ENCODE assay signal across 18 cellular contexts in genomic region chr6:84462697-84463096, GRCh38.
A peak's percentile ranks its signal among the peaks of the same experiment; 100 is the strongest.
DNase-seq lines count a peak whose midpoint lies in the region; ATAC-seq and TF ChIP-seq lines count a peak whose summit lies in the region.
"Had no signal": no experiment of that assay in that cellular context is flagged by ENCODE, and none has a peak within 500 bp of the region (broad histone marks: within the 10 kb centered on the region; RNA-seq: fewer than 3 reads in every experiment).

No MANE protein-coding gene starts in this region.

- no peak for TF ChIP-seq POLR2A in gastroesophageal sphincter (IDR thresholded peaks at IDR 0.05)

- H3K36me3 ChIP-seq in gastroesophageal sphincter, result no peaks in the 10 kb centered on the region
- H3K36me3 ChIP-seq: prostate gland, WERI-Rb-1 had no signal

- H3K9me3 ChIP-seq in gastroesophageal sphincter, result no peaks in the 10 kb centered on the region
- H3K9me3 ChIP-seq: prostate gland had no signal

- H3K4me3 Mint-ChIP-seq in HFFc6, result no peak overlapping the region
- H3K4me3 Mint-ChIP-seq: activated T-helper 17 cell treated with anti-CD3 and anti-CD28 coated beads, Interleukin-2, amount 50 U/mL, for 72 hours; endodermal cell had no signal

- no peaks in the 10 kb centered on the region for H3K4me1 ChIP-seq in gastroesophageal sphincter
- H3K4me1 ChIP-seq: prostate gland had no signal

- H3K4me3 ChIP-seq in astrocyte of the cerebellum (ENCODE audit: low read depth, low read length) (no peak overlapping the region), foreskin fibroblast (ENCODE audit: low read depth in 1 of 2, low read length in 2 of 2) (no peak overlapping the region), gastroesophageal sphincter (no peak overlapping the region)
- H3K4me3 ChIP-seq: hepatocyte, prostate gland had no signal

- no peak for TF ChIP-seq CTCF in HFFc6 (IDR thresholded peaks at IDR 0.05)
- TF ChIP-seq CTCF in astrocyte of the cerebellum (IDR thresholded peaks at IDR 0.05; ENCODE audit: low read depth, low read length, missing control alignments), result no peak
- no peak for TF ChIP-seq CTCF in foreskin fibroblast (IDR thresholded peaks at IDR 0.05; ENCODE audit: low read depth, low read length)
- no peak for TF ChIP-seq CTCF in gastroesophageal sphincter (IDR thresholded peaks at IDR 0.05)

- no peaks in the 10 kb centered on the region for H3K36me3 Mint-ChIP-seq in HFFc6 (ENCODE audit: low read depth)

- H3K27me3 Mint-ChIP-seq in HFFc6 (ENCODE audit: insufficient read depth), result no peaks in the 10 kb centered on the region
- H3K27me3 Mint-ChIP-seq: activated T-helper 17 cell treated with anti-CD3 and anti-CD28 coated beads, Interleukin-2, amount 50 U/mL, for 72 hours had no signal

- no peaks in the 10 kb centered on the region for H3K27me3 ChIP-seq in gastroesophageal sphincter
- H3K27me3 ChIP-seq: hepatocyte had no signal

- DNase-seq in A172 (ENCODE audit: low spot score) (peak; percentile 23), HFFc6 (peak; percentile 69), astrocyte of the cerebellum (ENCODE audit: low read depth) (peak; percentile 28), foreskin fibroblast (peak; percentile 51 to 74), mesenteric fat pad (ENCODE audit: low spot score) (no peak), NCI-H510A (lab: John Stamatoyannopoulos, UW) (no peak)
- no peak for DNase-seq in effector CD4-positive, alpha-beta T cell
- DNase-seq: 8988T, anterior cingulate cortex, endodermal cell, Kasumi-1, left cardiac atrium, NCI-H510A treated with DMSO at 0.1 percent for 48 hours, WERI-Rb-1 had no signal

- H3K27ac ChIP-seq in gastroesophageal sphincter, result no peak overlapping the region
- H3K27ac ChIP-seq: hepatocyte, prostate gland, WERI-Rb-1 had no signal

- WGBS in gastroesophageal sphincter (ENCODE audit: low coverage in 1 of 2), 2 donors, result 71 to 77% methylated on average over 1 of the region's 1 CpG

- H3K4me1 Mint-ChIP-seq in HFFc6 (ENCODE audit: low read depth), result peaks cover 30% of the 10 kb centered on the region
- H3K4me1 Mint-ChIP-seq: activated T-helper 17 cell treated with anti-CD3 and anti-CD28 coated beads, Interleukin-2, amount 50 U/mL, for 72 hours had no signal

- peak overlapping the region; percentile 12; the same call in 1 of the 2 replicates for H3K27ac Mint-ChIP-seq in HFFc6
- H3K27ac Mint-ChIP-seq: activated T-helper 17 cell treated with anti-CD3 and anti-CD28 coated beads, Interleukin-2, amount 50 U/mL, for 72 hours; endodermal cell had no signal

- ATAC-seq in gastroesophageal sphincter, result no peak
- ATAC-seq: activated T-helper 17 cell treated with anti-CD3 and anti-CD28 coated beads, Interleukin-2, amount 50 U/mL, for 72 hours had no signal

- in situ Hi-C loops in astrocyte of the cerebellum (cut with HindIII; ENCODE audit: low sequenced_read_pairs), result no loop called here

- H3K9me3 Mint-ChIP-seq in HFFc6, result no peaks in the 10 kb centered on the region
- H3K9me3 Mint-ChIP-seq: endodermal cell had no signal

- no peak for TF ChIP-seq EP300 in gastroesophageal sphincter (IDR thresholded peaks at IDR 0.05)

Comparison
In these comparisons a context has a peak if more than half of its experiments do, and no peak if none do; other contexts are left out.
1. DNase-seq: peak in A172 (single experiment), HFFc6 (single experiment), astrocyte of the cerebellum (single experiment) and foreskin fibroblast (2 of 2); none in effector CD4-positive, alpha-beta T cell (single experiment), mesenteric fat pad (single experiment) and NCI-H510A (single experiment).